ENCODE assay signal across 19 cellular contexts in genomic region chr5:159104759-159105317, GRCh38. TPM values are rescaled to one million over a fixed set of nuclear protein-coding genes. Genes with fewer than 3 reads are reported as not detected.
DNase-seq lines count a peak whose midpoint lies in the region; ATAC-seq and TF ChIP-seq lines count a peak whose summit lies in the region.
"Had no signal": no experiment of that assay in that cellular context is flagged by ENCODE, and none has a peak within 500 bp of the region (broad histone marks: within the 10 kb centered on the region; RNA-seq: fewer than 3 reads in every experiment).

No MANE protein-coding gene starts in this region.

- peak overlapping the region in 8 of 10 donors; percentile 31 to 96 (median 46) for H3K27ac ChIP-seq in heart right ventricle
- H3K27ac ChIP-seq: A549, neutrophil, RWPE1 had no signal

- H3K4me1 Mint-ChIP-seq in central memory CD8-positive, alpha-beta T cell = peaks cover 31% of the 10 kb centered on the region
- peaks cover 34% of the 10 kb centered on the region for H3K4me1 Mint-ChIP-seq in mesothelial cell of epicardium
- peaks cover 31% of the 10 kb centered on the region for H3K4me1 Mint-ChIP-seq in type B pancreatic cell (ENCODE audit: unreplicated experiment)

- H3K9me3 Mint-ChIP-seq in central memory CD8-positive, alpha-beta T cell = no peaks in the 10 kb centered on the region
- H3K9me3 Mint-ChIP-seq in mesothelial cell of epicardium (no peaks in the 10 kb centered on the region), type B pancreatic cell (no peaks in the 10 kb centered on the region)
- H3K9me3 Mint-ChIP-seq: activated naive CD4-positive, alpha-beta T cell treated with anti-CD3 and anti-CD28 coated beads for 36 hours had no signal

- no peaks in the 10 kb centered on the region for H3K9me3 ChIP-seq in heart right ventricle
- H3K9me3 ChIP-seq: A549, HAP-1, neutrophil, uterus had no signal

- H3K4me1 ChIP-seq in heart right ventricle = peaks cover 3 to 62% (median 36%) of the 10 kb centered on the region in 9 donors
- H3K4me1 ChIP-seq: uterus had no signal

- peaks cover 11% of the 10 kb centered on the region for H3K36me3 Mint-ChIP-seq in central memory CD8-positive, alpha-beta T cell (ENCODE audit: insufficient read depth)
- H3K36me3 Mint-ChIP-seq in mesothelial cell of epicardium (no peaks in the 10 kb centered on the region), type B pancreatic cell (no peaks in the 10 kb centered on the region)

- ATAC-seq in heart right ventricle (no peak), HG03280 (IDR thresholded peaks at IDR 0.05; ENCODE audit: unreplicated experiment) (no peak)
- no peak for ATAC-seq in central memory CD8-positive, alpha-beta T cell (replicated peaks; ENCODE audit: extremely low read depth, poor library complexity, severe bottlenecking)
- ATAC-seq: A549 had no signal

- H3K27ac Mint-ChIP-seq in central memory CD8-positive, alpha-beta T cell (ENCODE audit: low read depth) = no peak overlapping the region
- H3K27ac Mint-ChIP-seq in mesothelial cell of epicardium (no peak overlapping the region), type B pancreatic cell (no peak overlapping the region)
- H3K27ac Mint-ChIP-seq: activated naive CD4-positive, alpha-beta T cell treated with anti-CD3 and anti-CD28 coated beads for 36 hours had no signal

- DNase-seq in heart right ventricle (no peak), cardiac septum (ENCODE audit: low spot score) (no peak), mesothelial cell of epicardium (ENCODE audit: low spot score in 2 of 2, unreplicated experiment in 2 of 2) (no peak), type B pancreatic cell (ENCODE audit: extremely low spot score, unreplicated experiment) (no peak), T-helper 9 cell (no peak), putamen (ENCODE audit: low spot score) (no peak)
- DNase-seq in central memory CD8-positive, alpha-beta T cell (ENCODE audit: low spot score in 2 of 2) = no peak
- DNase-seq: activated CD4-positive, alpha-beta T cell treated with anti-CD3 and anti-CD28 coated beads, Interleukin-2, amount 50 U/mL, for 48 hours; activated naive CD4-positive, alpha-beta T cell treated with anti-CD3 and anti-CD28 coated beads for 36 hours; NCI-H1092; NCI-H524 treated with DMSO at 0.1 percent for 48 hours; stimulated activated CD4-positive, alpha-beta T cell treated with anti-CD3 and anti-CD28 coated beads, Interleukin-15, amount 100 ng/mL, for 24 hours; T-helper 2 cell had no signal

- H3K27me3 Mint-ChIP-seq in central memory CD8-positive, alpha-beta T cell = peaks cover 89% of the 10 kb centered on the region
- H3K27me3 Mint-ChIP-seq in mesothelial cell of epicardium (ENCODE audit: low read depth) (peaks cover 98% of the 10 kb centered on the region), type B pancreatic cell (peaks cover 88% of the 10 kb centered on the region)

- TF ChIP-seq CTCF in heart right ventricle (IDR thresholded peaks at IDR 0.05) = no peak
- no peak for TF ChIP-seq CTCF in mesothelial cell of epicardium (IDR thresholded peaks at IDR 0.05; ENCODE audit: unreplicated experiment)
- no peak for TF ChIP-seq CTCF in type B pancreatic cell (conservative IDR thresholded peaks at IDR 0.05)

- intact Hi-C loops in heart right ventricle (cut with DNase I) = loop anchor here in 8 of 10 donors (2.0 to 10.0 kb wide), 18 partner anchors 98 to 1340 kb away; no protein-coding TSS in a partner anchor
- intact Hi-C loops in cardiac septum (cut with DNase I) = loop anchor here (2.0 to 10.0 kb wide), 7 partner anchors 228 to 1280 kb away; no protein-coding TSS in a partner anchor

- 35 to 46% methylated on average over 26 of the region's 26 CpGs for WGBS in heart right ventricle, 2 donors

- H3K36me3 ChIP-seq in heart right ventricle = no peaks in the 10 kb centered on the region
- H3K36me3 ChIP-seq: HAP-1, neutrophil, uterus had no signal

- H3K4me3 Mint-ChIP-seq in central memory CD8-positive, alpha-beta T cell = peak overlapping the region; percentile 45
- peak overlapping the region; percentile 64 for H3K4me3 Mint-ChIP-seq in mesothelial cell of epicardium
- peak overlapping the region; percentile 78 for H3K4me3 Mint-ChIP-seq in type B pancreatic cell
- H3K4me3 Mint-ChIP-seq: activated naive CD4-positive, alpha-beta T cell treated with anti-CD3 and anti-CD28 coated beads for 36 hours had no signal

- H3K27me3 ChIP-seq in heart right ventricle = peaks cover 4 to 90% (median 53%) of the 10 kb centered on the region in 7 donors
- H3K27me3 ChIP-seq: uterus had no signal

- H3K4me3 ChIP-seq in heart right ventricle = peak overlapping the region in 7 of 10 donors; percentile 17 to 47 (median 33)
- H3K4me3 ChIP-seq: A549, HAP-1, uterus had no signal

RNA-seq across cellular contexts. Expression of gene EBF1, which starts 5.1 kb away (rescaled TPM):
- total RNA-seq in heart right ventricle (10 to 100 TPM in 6 of 10 donors, 1 to 10 TPM in 4; 8.5 to 16.1 (median 11.0) TPM), cardiac septum (9.8 TPM), mesothelial cell of epicardium (0.96 to 1.6 TPM (median 1.4 TPM) in 3 replicates), type B pancreatic cell (ENCODE audit: low replicate concordance) (2.2 and 73.2 TPM in 2 replicates)
- polyA plus RNA-seq in heart right ventricle = 10 to 100 TPM in 1 of 2 donors, 1 to 10 TPM in 1; 3.2 to 10.1 TPM
